Comparison of ENCODE assay signal across 8 cellular contexts in the genomic region with DNA sequence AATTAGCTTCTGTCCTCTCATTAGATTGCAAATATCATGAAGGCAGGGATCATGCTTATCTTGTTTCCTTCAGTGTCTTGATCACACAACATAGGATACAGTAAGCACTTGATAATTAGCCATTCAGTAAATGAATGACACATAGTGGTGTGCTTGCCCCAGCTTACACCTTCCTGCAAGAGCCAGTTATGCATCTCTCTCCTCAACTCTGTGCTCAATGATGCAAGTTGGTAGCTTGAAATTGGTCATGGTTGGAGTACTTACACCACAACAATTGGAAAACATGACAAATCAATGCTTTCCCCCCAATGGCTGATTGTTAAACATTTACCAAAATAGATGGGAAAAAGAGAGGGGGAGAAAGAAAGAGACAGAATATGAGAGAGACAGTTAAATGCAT.
"Had no signal": no experiment of that assay in that cellular context is flagged by ENCODE, and none has a peak within 500 bp of the region (broad histone marks: within the 10 kb centered on the region; RNA-seq: fewer than 3 reads in every experiment).

No MANE protein-coding gene starts in this region.

- DNase-seq: GM23248, GOT3, H7, HFFc6, IMR-90 had no signal

- ATAC-seq: HCT116, K562 had no signal

- H3K4me3 ChIP-seq: GM23248, HAP-1, K562 had no signal

- H3K36me3 ChIP-seq: HAP-1 had no signal
